ENCODE assay signal across 19 cellular contexts in genomic region chr10:69472544-69472943, GRCh38. TPM values are rescaled to one million over a fixed set of nuclear protein-coding genes. Genes with fewer than 3 reads are reported as not detected.
DNase-seq lines count a peak whose midpoint lies in the region; ATAC-seq and TF ChIP-seq lines count a peak whose summit lies in the region.
"Had no signal": no experiment of that assay in that cellular context is flagged by ENCODE, and none has a peak within 500 bp of the region (broad histone marks: within the 10 kb centered on the region; RNA-seq: fewer than 3 reads in every experiment).

No MANE protein-coding gene starts in this region.

- ATAC-seq in HG03159 (IDR thresholded peaks at IDR 0.05; ENCODE audit: unreplicated experiment) (no peak), GM18909 (IDR thresholded peaks at IDR 0.05; ENCODE audit: poor library complexity, unreplicated experiment) (no peak)
- ATAC-seq in activated T-cell treated with anti-CD3 and anti-CD28 coated beads, Interleukin-2, amount 50 U/mL, for 72 hours (replicated peaks in 1 of 2), result no peak
- ATAC-seq: activated T-cell treated with anti-CD3 and anti-CD28 coated beads, Interleukin-2, amount 50 U/mL, for 4 hours had no signal

- TF ChIP-seq CTCF in tibial artery (IDR thresholded peaks at IDR 0.05), result no peak

- H3K36me3 ChIP-seq in muscle layer of duodenum (ENCODE audit: control insufficient read depth in 1 of 2, insufficient read depth in 2 of 2, low read length in 2 of 2) (no peaks in the 10 kb centered on the region), tibial artery (no peaks in the 10 kb centered on the region)

- intact Hi-C loops in dendritic cell treated with granulocyte-macrophage colony-stimulating factor and Interleukin-4, amounts not matched to agents 40 ng/mL and 50 ng/mL, for 4 days (cut with micrococcal nuclease), result loop anchor here (1.0 kb wide), 1 partner anchor 11 kb away; no protein-coding TSS in a partner anchor
- intact Hi-C loops in tibial artery (cut with DNase I; ENCODE audit: low total_unique reads), result no loop called here

- peaks cover 66% of the 10 kb centered on the region for H3K4me1 Mint-ChIP-seq in dendritic cell treated with granulocyte-macrophage colony-stimulating factor and Interleukin-4, amounts not matched to agents 40 ng/mL and 50 ng/mL, for 4 days (ENCODE audit: low read depth)
- no peaks in the 10 kb centered on the region for H3K4me1 Mint-ChIP-seq in activated T-cell treated with anti-CD3 and anti-CD28 coated beads, Interleukin-2, amount 50 U/mL, for 72 hours (ENCODE audit: low read depth)

- H3K36me3 Mint-ChIP-seq in dendritic cell treated with granulocyte-macrophage colony-stimulating factor and Interleukin-4, amounts not matched to agents 40 ng/mL and 50 ng/mL, for 4 days (ENCODE audit: low read depth), result peaks cover 12% of the 10 kb centered on the region
- H3K36me3 Mint-ChIP-seq in activated T-cell treated with anti-CD3 and anti-CD28 coated beads, Interleukin-2, amount 50 U/mL, for 72 hours (ENCODE audit: insufficient read depth in 2 of 2), result no peaks in the 10 kb centered on the region

- H3K9me3 Mint-ChIP-seq in dendritic cell treated with granulocyte-macrophage colony-stimulating factor and Interleukin-4, amounts not matched to agents 40 ng/mL and 50 ng/mL, for 4 days, result no peaks in the 10 kb centered on the region
- H3K9me3 Mint-ChIP-seq in activated T-cell treated with anti-CD3 and anti-CD28 coated beads, Interleukin-2, amount 50 U/mL, for 72 hours, result no peaks in the 10 kb centered on the region
- H3K9me3 Mint-ChIP-seq: activated T-cell treated with anti-CD3 and anti-CD28 coated beads, Interleukin-2, amount 50 U/mL, for 4 hours had no signal

- no peak overlapping the region for H3K4me3 Mint-ChIP-seq in dendritic cell treated with granulocyte-macrophage colony-stimulating factor and Interleukin-4, amounts not matched to agents 40 ng/mL and 50 ng/mL, for 4 days
- no peak overlapping the region for H3K4me3 Mint-ChIP-seq in activated T-cell treated with anti-CD3 and anti-CD28 coated beads, Interleukin-2, amount 50 U/mL, for 72 hours
- H3K4me3 Mint-ChIP-seq: activated T-cell treated with anti-CD3 and anti-CD28 coated beads, Interleukin-2, amount 50 U/mL, for 4 hours had no signal

- H3K9me3 ChIP-seq in muscle layer of duodenum (ENCODE audit: control insufficient read depth in 1 of 2, low read length in 2 of 2) (no peaks in the 10 kb centered on the region), tibial artery (no peaks in the 10 kb centered on the region)

- H3K27ac Mint-ChIP-seq in dendritic cell treated with granulocyte-macrophage colony-stimulating factor and Interleukin-4, amounts not matched to agents 40 ng/mL and 50 ng/mL, for 4 days, result peak overlapping the region; percentile 69
- H3K27ac Mint-ChIP-seq in activated T-cell treated with anti-CD3 and anti-CD28 coated beads, Interleukin-2, amount 50 U/mL, for 72 hours, result no peak overlapping the region

- H3K27me3 Mint-ChIP-seq in dendritic cell treated with granulocyte-macrophage colony-stimulating factor and Interleukin-4, amounts not matched to agents 40 ng/mL and 50 ng/mL, for 4 days, result peaks cover 31% of the 10 kb centered on the region
- H3K27me3 Mint-ChIP-seq in activated T-cell treated with anti-CD3 and anti-CD28 coated beads, Interleukin-2, amount 50 U/mL, for 72 hours (ENCODE audit: low read depth), result peaks cover 21% of the 10 kb centered on the region

- peak; percentile 73 for DNase-seq in M059J (ENCODE audit: low read depth)
- peak in 1 of 2 donors; percentile 55 for DNase-seq in tibial artery
- DNase-seq in NCI-H524 treated with DMSO at 0.1 percent for 48 hours (lab: John Stamatoyannopoulos, UW), result no peak
- DNase-seq in activated T-cell treated with anti-CD3 and anti-CD28 coated beads, Interleukin-2, amount 50 U/mL, for 72 hours, result no peak
- DNase-seq: activated CD4-positive, alpha-beta T cell treated with anti-CD3 and anti-CD28 coated beads, Interleukin-2, amount 50 U/mL, for 48 hours; activated T-cell treated with anti-CD3 and anti-CD28 coated beads, Interleukin-2, amount 50 U/mL, for 4 hours; cerebellar nuclear complex; DMS79 treated with DMSO at 0.1 percent for 48 hours; GOT3; Karpas-422; midbrain; NCI-H1694 treated with DMSO at 0.1 percent for 48 hours; NCI-H345 had no signal

- peak overlapping the region; percentile 48 for H3K27ac ChIP-seq in muscle layer of duodenum (ENCODE audit: low read length)
- peak overlapping the region; percentile 89 to 92 for H3K27ac ChIP-seq in tibial artery
- H3K27ac ChIP-seq: C4-2B had no signal

- H3K4me3 ChIP-seq in muscle layer of duodenum (ENCODE audit: low read depth in 1 of 2, low read length in 2 of 2) (no peak overlapping the region), tibial artery (no peak overlapping the region)

- peaks cover 0 to 66% of the 10 kb centered on the region in 2 donors for H3K4me1 ChIP-seq in muscle layer of duodenum (ENCODE audit: control insufficient read depth in 1 of 2, insufficient read depth in 2 of 2, low read length in 2 of 2)
- H3K4me1 ChIP-seq in tibial artery, result peaks cover 0 to 73% (median 40%) of the 10 kb centered on the region in 4 donors

- H3K27me3 ChIP-seq in muscle layer of duodenum (ENCODE audit: low read depth, low read length) (no peaks in the 10 kb centered on the region), tibial artery (no peaks in the 10 kb centered on the region)

RNA-seq across cellular contexts. Expression of gene TSPAN15, which starts 21.3 kb away (rescaled TPM):
- total RNA-seq in M059J (2014; rRNA removed; shearing (Covaris generic)), result 109 and 179 TPM in 2 replicates
- total RNA-seq in activated T-cell treated with anti-CD3 and anti-CD28 coated beads, Interleukin-2, amount 50 U/mL, for 72 hours, result 1 to 10 TPM; 1.5 to 1.8 TPM

RNA-seq across cellular contexts. Expression of gene TACR2, which starts 55.8 kb away (rescaled TPM):
- 0.05 and 0.15 TPM in 2 replicates for total RNA-seq in M059J (2014; rRNA removed; shearing (Covaris generic))
- not detected for total RNA-seq in activated T-cell treated with anti-CD3 and anti-CD28 coated beads, Interleukin-2, amount 50 U/mL, for 72 hours
- total RNA-seq: osteocyte had no signal

Comparison
In these comparisons a context has a peak if more than half of its experiments do, and no peak if none do; other contexts are left out.
1. RNA of gene TSPAN15, which starts 21.3 kb away (total RNA-seq): 109 to 179 TPM in M059J; 1.5 to 1.8 TPM in activated T-cell treated with anti-CD3 and anti-CD28 coated beads, Interleukin-2, amount 50 U/mL, for 72 hours; every median in the first group is over 10 times any median in the second.